Comparison of ENCODE assay signal across 8 cellular contexts in the genomic region with DNA sequence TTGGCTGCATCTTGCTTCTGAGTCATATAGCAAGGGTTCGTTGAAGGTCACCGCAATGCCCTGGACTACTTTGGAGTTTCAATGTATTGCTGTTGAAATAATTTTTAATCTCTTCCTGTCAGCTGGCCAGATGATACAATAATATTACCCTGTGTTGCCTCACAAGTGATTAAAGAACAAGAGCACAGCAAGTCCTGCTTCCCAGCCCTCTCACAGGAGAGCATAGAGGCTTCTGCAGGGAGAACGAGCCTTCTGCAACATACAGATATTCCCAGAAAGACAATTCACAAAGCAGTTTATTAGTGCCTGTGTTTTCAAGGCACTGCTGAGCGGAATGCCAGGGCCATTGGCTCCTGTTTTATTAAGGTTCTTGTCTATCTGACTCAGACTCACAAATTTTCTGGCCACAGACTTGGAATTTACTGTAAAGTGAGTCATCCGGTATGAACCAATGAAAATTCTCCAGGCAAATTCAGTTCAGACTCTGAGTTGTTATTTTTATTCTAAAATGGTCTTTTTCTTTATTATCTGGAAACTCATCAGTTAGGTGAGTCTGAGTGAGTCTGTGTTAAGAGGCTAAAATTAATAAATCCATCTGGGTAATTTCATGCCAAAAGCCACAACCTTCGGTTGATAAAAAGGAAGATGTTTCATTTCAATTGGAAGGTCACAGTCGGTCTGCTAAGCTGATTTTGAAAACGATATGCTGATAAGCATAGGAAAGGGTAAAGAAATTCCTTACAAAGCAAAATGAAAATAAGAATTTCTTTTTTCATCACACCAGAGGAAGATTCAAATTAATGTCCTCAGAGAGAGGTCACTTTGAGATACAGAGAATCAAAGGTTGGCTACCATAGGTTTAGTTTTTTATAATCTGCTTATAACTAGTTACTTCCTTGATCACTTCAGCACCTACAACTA.
DNase-seq lines count a peak whose midpoint lies in the region; ATAC-seq and TF ChIP-seq lines count a peak whose summit lies in the region.

No MANE protein-coding gene starts in this region.

- TF ChIP-seq CTCF in CD14-positive monocyte (IDR thresholded peaks at IDR 0.05) (no peak), coronary artery (IDR thresholded peaks at IDR 0.05) (no peak), MM.1S (IDR thresholded peaks at IDR 0.05; ENCODE audit: low read length) (no peak)

- no peak for ATAC-seq in GM19397 (IDR thresholded peaks at IDR 0.05; ENCODE audit: unreplicated experiment)

- peak overlapping the region; percentile 84 to 97 (median 92) for H3K27ac Mint-ChIP-seq in CD14-positive monocyte

- H3K4me2 ChIP-seq in MM.1S (ENCODE audit: low read depth, low read length), result no peak overlapping the region

- H2AFZ ChIP-seq in MM.1S (ENCODE audit: low read length), result no peak overlapping the region

- H3K9me3 Mint-ChIP-seq in CD14-positive monocyte, result peaks cover 0 to 5% (median 0%) of the 10 kb centered on the region in 7 donors

- H3K9ac ChIP-seq in MM.1S (ENCODE audit: low read length), result no peak overlapping the region

- no peaks in the 10 kb centered on the region for H3K4me1 ChIP-seq in MM.1S (ENCODE audit: low read length)

- no peaks in the 10 kb centered on the region for H3F3A ChIP-seq in MM.1S (ENCODE audit: insufficient read depth, low read length)

- no peaks in the 10 kb centered on the region for H3K9me3 ChIP-seq in MM.1S (replicated peaks; ENCODE audit: insufficient read depth, low read length)

- no peaks in the 10 kb centered on the region for H3K9me2 ChIP-seq in MM.1S (replicated peaks; ENCODE audit: insufficient read depth, low read length)

- H3K27me3 ChIP-seq in MM.1S (replicated peaks; ENCODE audit: insufficient read depth, low read length), result no peaks in the 10 kb centered on the region

- peak overlapping the region; percentile 67 to 90 for H3K4me3 Mint-ChIP-seq in CD14-positive monocyte

- H3K36me3 Mint-ChIP-seq in CD14-positive monocyte, result peaks cover 0 to 2% of the 10 kb centered on the region in 2 donors

- peak overlapping the region; percentile 73 to 84 for H3K27ac ChIP-seq in coronary artery
- H3K27ac ChIP-seq in MM.1S (ENCODE audit: low read length), result no peak overlapping the region

- H3K4me3 ChIP-seq in coronary artery, result peak overlapping the region; percentile 55
- H3K4me3 ChIP-seq in MM.1S (ENCODE audit: low read length), result no peak overlapping the region

- H4K20me1 ChIP-seq in MM.1S (ENCODE audit: insufficient read depth, low read length), result no peaks in the 10 kb centered on the region

- H3K79me2 ChIP-seq in MM.1S (ENCODE audit: low read length), result no peaks in the 10 kb centered on the region

- DNase-seq in CD14-positive monocyte (ENCODE audit: low spot score) (peak; percentile 81), NCI-H226 (peak; percentile 91), coronary artery (ENCODE audit: low spot score) (peak; percentile 76), mucosa of gallbladder (ENCODE audit: low spot score) (peak; percentile 23), NCI-H774 (lab: John Stamatoyannopoulos, UW) (no peak), MM.1S (no peak)
- DNase-seq in activated naive CD4-positive, alpha-beta T cell treated with Interleukin-2 at 50 U/mL for 16 hours, result no peak

- H3K36me3 ChIP-seq in MM.1S (replicated peaks; ENCODE audit: insufficient read depth, low read length), result no peaks in the 10 kb centered on the region

- peaks cover 52% of the 10 kb centered on the region for H3K4me1 Mint-ChIP-seq in CD14-positive monocyte

- intact Hi-C loops in CD14-positive monocyte (cut with micrococcal nuclease), result loop anchor here (5.0 kb wide), 3 partner anchors 38 to 287 kb away; partner anchors contain the start of gene STXBP5 (in 1 of the 2)

- peaks cover 0 to 11% (median 2%) of the 10 kb centered on the region in 3 donors for H3K27me3 Mint-ChIP-seq in CD14-positive monocyte (ENCODE audit: low read depth in 3 of 3)

Comparison
In these comparisons a context has a peak if more than half of its experiments do, and no peak if none do; other contexts are left out.
1. DNase-seq: peak in CD14-positive monocyte (single experiment), NCI-H226 (single experiment), coronary artery (single experiment) and mucosa of gallbladder (single experiment); none in NCI-H774 (single experiment), activated naive CD4-positive, alpha-beta T cell treated with Interleukin-2 at 50 U/mL for 16 hours (single experiment) and MM.1S (single experiment).